Comparison of ENCODE assay signal across 8 cellular contexts in genomic region chr5:150778103-150778516, GRCh38. TPM values are rescaled to one million over a fixed set of nuclear protein-coding genes. Genes with fewer than 3 reads are reported as not detected.
DNase-seq lines count a peak whose midpoint lies in the region; ATAC-seq and TF ChIP-seq lines count a peak whose summit lies in the region.

No MANE protein-coding gene starts in this region.

- H3F3A ChIP-seq in PC-9 (ENCODE audit: insufficient read depth, low read depth), result peaks cover 14% of the 10 kb centered on the region

- H3K36me3 ChIP-seq in PC-9 (ENCODE audit: low read depth), result no peaks in the 10 kb centered on the region

- H3K27me3 Mint-ChIP-seq in osteocyte (ENCODE audit: unreplicated experiment), result peaks cover 3% of the 10 kb centered on the region

- intact Hi-C loops in PC-9 (cut with micrococcal nuclease; ENCODE audit: unreplicated experiment), result no loop called here

- peak overlapping the region; percentile 98 for H3K4me3 Mint-ChIP-seq in osteocyte (ENCODE audit: unreplicated experiment)

- H3K79me2 ChIP-seq in PC-9 (ENCODE audit: low read depth), result no peaks in the 10 kb centered on the region

- peaks cover 32% of the 10 kb centered on the region for H3K4me1 ChIP-seq in PC-9 (replicated peaks; ENCODE audit: insufficient read depth)

- H2AFZ ChIP-seq in PC-9, result peak overlapping the region; percentile 98

- H3K36me3 Mint-ChIP-seq in osteocyte (ENCODE audit: unreplicated experiment), result no peaks in the 10 kb centered on the region

- CTCF ChIA-PET in PC-9 (lab: Charles Lee), result interaction anchor here (0.6 to 1.3 kb wide), 3 partner anchors 11 to 942 kb away, joined by 3 to 4 read pairs (median 3); partner anchors contain the start of gene DCTN4

- H3K9me3 ChIP-seq in PC-9 (ENCODE audit: insufficient read depth, low read depth), result no peaks in the 10 kb centered on the region

- TF ChIP-seq POLR2A in erythroblast (IDR thresholded peaks at IDR 0.05; ENCODE audit: low read length), result peak; percentile 8

- POLR2A ChIA-PET in PC-9 (lab: Charles Lee; ENCODE audit: unreplicated experiment), result interaction anchor here (0.7 to 1.2 kb wide), 2 partner anchors 12 to 19 kb away, joined by 3 to 4 read pairs; partner anchors contain the start of gene DCTN4

- no peaks in the 10 kb centered on the region for H4K20me1 ChIP-seq in PC-9 (ENCODE audit: insufficient read depth)

- H3K27ac ChIP-seq in PC-9, result no peak overlapping the region

- ATAC-seq in GM19328 (IDR thresholded peaks at IDR 0.05; ENCODE audit: unreplicated experiment) (no peak), GM21576 (IDR thresholded peaks at IDR 0.05; ENCODE audit: unreplicated experiment) (no peak)

- peak overlapping the region; percentile 78 for H3K4me2 ChIP-seq in PC-9

- peaks cover 15% of the 10 kb centered on the region for H3K4me1 Mint-ChIP-seq in osteocyte (ENCODE audit: unreplicated experiment)

- H3K9me3 Mint-ChIP-seq in osteocyte (ENCODE audit: unreplicated experiment), result no peaks in the 10 kb centered on the region

- no TSS peak for BruUV-seq in PC-9 (replicated peaks; lab: Mats Ljungman, UMichigan)

- no peaks in the 10 kb centered on the region for H3K9me2 ChIP-seq in PC-9 (ENCODE audit: insufficient read depth)

- no peaks in the 10 kb centered on the region for H3K27me3 ChIP-seq in PC-9 (ENCODE audit: insufficient read depth, low read depth)

- DNase-seq in PC-9 (no peak), erythroblast (lab: John Stamatoyannopoulos, UW) (no peak), osteocyte (ENCODE audit: extremely low spot score, unreplicated experiment) (no peak), SIG-M5 treated with dmso at 0.1 percent for 504 hours (lab: John Stamatoyannopoulos, UW; ENCODE audit: unreplicated experiment) (no peak)
- DNase-seq in stimulated activated CD4-positive, alpha-beta T cell treated with anti-CD3 and anti-CD28 coated beads, Interleukin-2, amount 100 ng/mL, for 48 hours, result no peak

- peak overlapping the region; percentile 59 for H3K27ac Mint-ChIP-seq in osteocyte (ENCODE audit: unreplicated experiment)

- H3K4me3 ChIP-seq in GM08714 (ENCODE audit: low read length), result peak overlapping the region; percentile 72; the same call in 1 of the 2 replicates
- peak overlapping the region; percentile 73; the same call in 1 of the 2 replicates for H3K4me3 ChIP-seq in PC-9

- TF ChIP-seq CTCF in PC-9 (conservative IDR thresholded peaks at IDR 0.05) (no peak), osteocyte (IDR thresholded peaks at IDR 0.05) (no peak)

RNA-seq across cellular contexts. Expression of gene SMIM3, which starts 0.4 kb away (rescaled TPM):
- total RNA-seq in PC-9 (2021) (11.5 and 12.1 TPM in 2 replicates), osteocyte (4.0 and 4.4 TPM in 2 replicates)

RNA-seq across cellular contexts. Expression of gene DCTN4, which starts 19.3 kb away (rescaled TPM):
- total RNA-seq in PC-9 (2021) (49.1 and 54.1 TPM in 2 replicates), osteocyte (62.0 and 66.6 TPM in 2 replicates)
